ENCODE assay signal across 8 cellular contexts in genomic region chr2:45759310-45759851, GRCh38.
A peak's percentile ranks its signal among the peaks of the same experiment; 100 is the strongest.
DNase-seq lines count a peak whose midpoint lies in the region; ATAC-seq lines count a peak whose summit lies in the region.
"Had no signal": no experiment of that assay in that cellular context is flagged by ENCODE, and none has a peak within 500 bp of the region (broad histone marks: within the 10 kb centered on the region; RNA-seq: fewer than 3 reads in every experiment).

No MANE protein-coding gene starts in this region.

- peak; percentile 44 for DNase-seq in HT1080 (ENCODE audit: low read depth)
- peak; percentile 49 for DNase-seq in amniotic stem cell (lab: John Stamatoyannopoulos, UW)
- DNase-seq in left ventricle myocardium superior = peak; percentile 39
- peak; percentile 61 for DNase-seq in superior temporal gyrus (ENCODE audit: extremely low spot score)
- DNase-seq: hippocampal formation had no signal

- intact Hi-C loops in left ventricle myocardium superior (cut with micrococcal nuclease) = no loop called here

- peak; percentile 82 for ATAC-seq in left ventricle myocardium superior
- no peak for ATAC-seq in HG03457 (IDR thresholded peaks at IDR 0.05; ENCODE audit: unreplicated experiment)
- no peak for ATAC-seq in HG02759 (IDR thresholded peaks at IDR 0.05; ENCODE audit: unreplicated experiment)
- no peak for ATAC-seq in HG03432 (IDR thresholded peaks at IDR 0.05; ENCODE audit: unreplicated experiment)
